ENCODE assay signal across 9 cellular contexts in genomic region chrX:137052641-137053235, GRCh38. TPM values are rescaled to one million over a fixed set of nuclear protein-coding genes. Genes with fewer than 3 reads are reported as not detected.
A peak's percentile ranks its signal among the peaks of the same experiment; 100 is the strongest.
DNase-seq lines count a peak whose midpoint lies in the region; ATAC-seq and TF ChIP-seq lines count a peak whose summit lies in the region.
"Had no signal": no experiment of that assay in that cellular context is flagged by ENCODE, and none has a peak within 500 bp of the region (broad histone marks: within the 10 kb centered on the region; RNA-seq: fewer than 3 reads in every experiment).

No MANE protein-coding gene starts in this region.

- no peak overlapping the region for H3T11ph ChIP-seq in H9 (ENCODE audit: low read length)

- H3K23me2 ChIP-seq in H9 (ENCODE audit: insufficient read length, low read depth, low read length, poor library complexity, severe bottlenecking) = no peaks in the 10 kb centered on the region

- no peak overlapping the region for H2BK15ac ChIP-seq in H9 (ENCODE audit: low read depth, low read length)

- no peaks in the 10 kb centered on the region for H3K9me3 ChIP-seq in DND-41 (ENCODE audit: insufficient read depth, low read length, severe bottlenecking)
- peaks cover 18% of the 10 kb centered on the region for H3K9me3 ChIP-seq in H9 (ENCODE audit: control insufficient read depth, low read depth, low read length)
- no peaks in the 10 kb centered on the region for H3K9me3 ChIP-seq in PC-9 (ENCODE audit: insufficient read depth, low read depth)
- no peaks in the 10 kb centered on the region for H3K9me3 ChIP-seq in Karpas-422 (ENCODE audit: low read length)

- H2AFZ ChIP-seq in DND-41 (ENCODE audit: low read depth, low read length) = peak overlapping the region; percentile 64
- no peak overlapping the region for H2AFZ ChIP-seq in H9 (ENCODE audit: low read length)
- H2AFZ ChIP-seq in PC-9 = no peak overlapping the region
- H2AFZ ChIP-seq in Karpas-422 (ENCODE audit: low read length) = no peak overlapping the region

- no peak overlapping the region for H4K5ac ChIP-seq in H9 (ENCODE audit: insufficient read length, low read depth, low read length)

- no peak overlapping the region for H3K14ac ChIP-seq in H9 (ENCODE audit: insufficient read depth, low read length)

- no peak overlapping the region for H3K56ac ChIP-seq in H9 (ENCODE audit: insufficient read length, low read depth, low read length)

- peak overlapping the region in 1 of 2 experiments; percentile 60; a peak in 2 of 4 replicates for H3K4me3 ChIP-seq in DND-41 (ENCODE audit: low read depth in 1 of 2, low read length in 2 of 2)
- peak overlapping the region; percentile 50; the same call in 1 of the 2 replicates for H3K4me3 ChIP-seq in PC-9
- H3K4me3 ChIP-seq in Karpas-422 (ENCODE audit: low read length) = no peak overlapping the region

- H2BK20ac ChIP-seq in H9 (ENCODE audit: low read depth, low read length, poor library complexity, severe bottlenecking) = no peak overlapping the region

- H3K4me3 Mint-ChIP-seq in H9 (peak overlapping the region; percentile 57 to 80), natural killer cell (peak overlapping the region; percentile 91)

- POLR2A ChIA-PET in PC-9 (lab: Charles Lee; ENCODE audit: unreplicated experiment) = no interaction called here

- H3K79me1 ChIP-seq in H9 (ENCODE audit: insufficient read depth, low read depth, low read length, poor library complexity, severe bottlenecking) = no peaks in the 10 kb centered on the region

- no peak overlapping the region for H3K27ac ChIP-seq in DND-41 (ENCODE audit: low read length)
- H3K27ac ChIP-seq in H9 (ENCODE audit: insufficient read length, low read depth, low read length) = no peak overlapping the region
- H3K27ac ChIP-seq in PC-9 = no peak overlapping the region
- H3K27ac ChIP-seq in Karpas-422 (ENCODE audit: low read length) = no peak overlapping the region

- H3K4me2 ChIP-seq in DND-41 (ENCODE audit: insufficient read depth, low read length) = peak overlapping the region; percentile 74
- H3K4me2 ChIP-seq in H9 (ENCODE audit: insufficient read depth, insufficient read length, low read length) = peak overlapping the region; percentile 59
- H3K4me2 ChIP-seq in PC-9 = peak overlapping the region; percentile 82
- no peak overlapping the region for H3K4me2 ChIP-seq in Karpas-422 (ENCODE audit: low read depth, low read length, poor library complexity, severe bottlenecking)

- peaks cover 62 to 77% of the 10 kb centered on the region in 2 experiments for H3K9me3 Mint-ChIP-seq in H9
- no peaks in the 10 kb centered on the region for H3K9me3 Mint-ChIP-seq in natural killer cell

- H3F3A ChIP-seq in PC-9 (ENCODE audit: insufficient read depth, low read depth) = no peaks in the 10 kb centered on the region

- no peak overlapping the region for H3K23ac ChIP-seq in H9 (ENCODE audit: insufficient read length, low read depth, low read length)

- no peak overlapping the region for H3K27ac Mint-ChIP-seq in H9
- peak overlapping the region in 1 of 2 donors; percentile 79 for H3K27ac Mint-ChIP-seq in natural killer cell

- no peak overlapping the region for H2BK120ac ChIP-seq in H9 (ENCODE audit: low read depth, low read length, poor library complexity, severe bottlenecking)

- H3K4me1 Mint-ChIP-seq in H9 (no peaks in the 10 kb centered on the region), natural killer cell (peaks cover 13 to 16% of the 10 kb centered on the region in 2 donors)

- no peak overlapping the region for H3K4ac ChIP-seq in H9 (ENCODE audit: low read depth, low read length)

- H4K91ac ChIP-seq in H9 (ENCODE audit: insufficient read length, low read depth, low read length) = no peak overlapping the region

- H4K8ac ChIP-seq in H9 (replicated peaks; ENCODE audit: insufficient read length, low read depth, low read length) = no peak overlapping the region

- no peak overlapping the region for H3K18ac ChIP-seq in H9 (ENCODE audit: insufficient read length, low read depth, low read length)

- no peak for ATAC-seq in DND-41 (ENCODE audit: insufficient read depth, low read depth)
- peak in 2 of 3 donors; percentile 10 to 23 for ATAC-seq in natural killer cell

- H3K9me2 ChIP-seq in PC-9 (ENCODE audit: insufficient read depth) = no peaks in the 10 kb centered on the region
- H3K9me2 ChIP-seq in Karpas-422 (replicated peaks; ENCODE audit: insufficient read depth, low read length) = no peaks in the 10 kb centered on the region

- H3K27me3 ChIP-seq in DND-41 (ENCODE audit: insufficient read depth, low read length, poor library complexity) (peaks cover 19% of the 10 kb centered on the region), H9 (ENCODE audit: insufficient read depth, low read length) (peaks cover 9% of the 10 kb centered on the region; the same call in 1 of the 2 replicates), PC-9 (ENCODE audit: insufficient read depth, low read depth) (peaks cover 68% of the 10 kb centered on the region), Karpas-422 (ENCODE audit: low read length) (no peaks in the 10 kb centered on the region)

- H2AK5ac ChIP-seq in H9 (ENCODE audit: insufficient read length, low read length) = no peak overlapping the region

- H3K79me2 ChIP-seq in DND-41 (ENCODE audit: insufficient read depth, low read length) (no peaks in the 10 kb centered on the region), H9 (ENCODE audit: insufficient read depth, low read length) (no peaks in the 10 kb centered on the region), PC-9 (ENCODE audit: low read depth) (no peaks in the 10 kb centered on the region), Karpas-422 (ENCODE audit: low read length) (no peaks in the 10 kb centered on the region)

- no TSS peak for BruUV-seq in PC-9 (replicated peaks; lab: Mats Ljungman, UMichigan)

- no CpG with 5 or more reads among the region's 37 CpGs for WGBS in H9 (ENCODE audit: extremely low coverage, insufficient read length, low lambda C conversion rate)

- H4K20me1 ChIP-seq in DND-41 (ENCODE audit: insufficient read depth, low read length) = no peaks in the 10 kb centered on the region
- no peaks in the 10 kb centered on the region for H4K20me1 ChIP-seq in H9 (ENCODE audit: control insufficient read depth, insufficient read depth, insufficient read length)
- H4K20me1 ChIP-seq in PC-9 (ENCODE audit: insufficient read depth) = no peaks in the 10 kb centered on the region
- H4K20me1 ChIP-seq in Karpas-422 (ENCODE audit: insufficient read depth, low read depth, low read length) = no peaks in the 10 kb centered on the region

- no peak for DNase-seq in DND-41
- DNase-seq in H9 = peak; percentile 34
- no peak for DNase-seq in PC-9
- peak; percentile 31 for DNase-seq in cerebellar cortex (ENCODE audit: low spot score)
- DNase-seq in natural killer cell = no peak
- DNase-seq in Karpas-422 = no peak
- DNase-seq in posterior vena cava (ENCODE audit: low spot score) = no peak
- DNase-seq in mucosa of gallbladder (ENCODE audit: low spot score) = no peak

- H3K36me3 ChIP-seq in DND-41 (ENCODE audit: insufficient read depth, low read length) = no peaks in the 10 kb centered on the region
- no peaks in the 10 kb centered on the region for H3K36me3 ChIP-seq in PC-9 (ENCODE audit: low read depth)
- H3K36me3 ChIP-seq in Karpas-422 (ENCODE audit: insufficient read depth, low read length) = no peaks in the 10 kb centered on the region

- H2BK12ac ChIP-seq in H9 (ENCODE audit: insufficient read length, low read depth, low read length) = no peak overlapping the region

- intact Hi-C loops in PC-9 (cut with micrococcal nuclease; ENCODE audit: unreplicated experiment) = loop anchor here (1.0 to 10.0 kb wide), 2 partner anchors 98 to 341 kb away; no protein-coding TSS in a partner anchor
- intact Hi-C loops in natural killer cell (cut with micrococcal nuclease) = loop anchor here (2.0 kb wide), 1 partner anchor 98 kb away; no protein-coding TSS in a partner anchor
- intact Hi-C loops in posterior vena cava (cut with DNase I) = no loop called here

- H3K4me1 ChIP-seq in DND-41 (ENCODE audit: insufficient read depth, low read length) (peaks cover 16% of the 10 kb centered on the region), H9 (ENCODE audit: insufficient read depth, low read length) (no peaks in the 10 kb centered on the region; the same call in 1 of the 2 replicates), PC-9 (replicated peaks; ENCODE audit: insufficient read depth) (no peaks in the 10 kb centered on the region), Karpas-422 (ENCODE audit: low read length) (peaks cover 6% of the 10 kb centered on the region)

- CTCF ChIA-PET in PC-9 (lab: Charles Lee) = no interaction called here

- TF ChIP-seq CTCF in DND-41 (IDR thresholded peaks at IDR 0.05; ENCODE audit: borderline replicate concordance, extremely low read depth, low read length, poor library complexity, severe bottlenecking) (no peak), H9 (conservative IDR thresholded peaks at IDR 0.05) (peak; percentile 12; the same call in 1 of the 3 replicates), PC-9 (conservative IDR thresholded peaks at IDR 0.05) (peak; percentile 35; the same call in 1 of the 2 replicates), natural killer cell (IDR thresholded peaks at IDR 0.05) (no peak)

- no peak overlapping the region for H2BK5ac ChIP-seq in H9 (ENCODE audit: insufficient read length, low read length)

- peaks cover 79% of the 10 kb centered on the region for H3K27me3 Mint-ChIP-seq in H9 (ENCODE audit: low read depth)
- H3K27me3 Mint-ChIP-seq in natural killer cell (ENCODE audit: low read depth in 2 of 2) = peaks cover 17 to 57% of the 10 kb centered on the region in 2 donors

- H3K9ac ChIP-seq in DND-41 (ENCODE audit: low read depth, low read length) = peak overlapping the region; percentile 29; the same call in 1 of the 2 replicates
- H3K9ac ChIP-seq in H9 (ENCODE audit: extremely low read depth, insufficient read length, low read length) = no peak overlapping the region
- no peak overlapping the region for H3K9ac ChIP-seq in Karpas-422 (ENCODE audit: low read length)

- H3K36me3 Mint-ChIP-seq in H9 (ENCODE audit: insufficient read depth in 1 of 3, low read depth in 3 of 3) (peaks cover 0 to 2% (median 0%) of the 10 kb centered on the region in 3 experiments; a peak in 1 of 7 replicates), natural killer cell (no peaks in the 10 kb centered on the region)

RNA-seq across cellular contexts. Expression of gene GPR101, which starts 18.9 kb away (rescaled TPM):
- total RNA-seq in H9 (2021) = not detected in 2 replicates
- total RNA-seq in PC-9 (2021) = not detected in 2 replicates
- under 1 TPM in 2 of 3 donors, not detected in 1; 0.23 to 0.33 TPM for total RNA-seq in natural killer cell
- total RNA-seq in Karpas-422 (2014; rRNA removed; shearing (Covaris generic); ENCODE audit: low replicate concordance) = not detected in 2 replicates
- not detected for total RNA-seq in posterior vena cava
- not detected for total RNA-seq in mucosa of gallbladder
- total RNA-seq: RPMI7951 had no signal

Comparison
In these comparisons a context has a peak if more than half of its experiments do, and no peak if none do; other contexts are left out.
1. DNase-seq: peak in H9 (single experiment) and cerebellar cortex (single experiment); none in DND-41 (single experiment), PC-9 (0 of 2), natural killer cell (single experiment), Karpas-422 (single experiment), posterior vena cava (single experiment) and mucosa of gallbladder (single experiment).
2. CTCF ChIP-seq: peak in H9 (single experiment) and PC-9 (single experiment); none in DND-41 (single experiment) and natural killer cell (single experiment).
3. intact Hi-C loops: an anchor here in PC-9 (1.0 to 10.0 kb wide) and natural killer cell (2.0 kb wide); none called in posterior vena cava.